11 cellular contexts compared by ENCODE assay signal in genomic region chr2:68775272-68775847, GRCh38. TPM values are rescaled to one million over a fixed set of nuclear protein-coding genes. Genes with fewer than 3 reads are reported as not detected.
DNase-seq lines count a peak whose midpoint lies in the region; ATAC-seq and TF ChIP-seq lines count a peak whose summit lies in the region.
"Had no signal": no experiment of that assay in that cellular context is flagged by ENCODE, and none has a peak within 500 bp of the region (broad histone marks: within the 10 kb centered on the region; RNA-seq: fewer than 3 reads in every experiment).

No MANE protein-coding gene starts in this region.

- intact Hi-C loops in sigmoid colon (cut with DNase I): no loop called here

- WGBS in sigmoid colon, 2 donors: 68 to 76% methylated on average over 13 of the region's 13 CpGs

- ATAC-seq in esophagus mucosa: peak; percentile 4
- ATAC-seq in HG02798 (IDR thresholded peaks at IDR 0.05; ENCODE audit: poor library complexity, unreplicated experiment): no peak
- ATAC-seq in HG03045 (IDR thresholded peaks at IDR 0.05; ENCODE audit: unreplicated experiment): no peak
- ATAC-seq in GM18502 (IDR thresholded peaks at IDR 0.05; ENCODE audit: poor library complexity, unreplicated experiment): no peak

- no peak for DNase-seq in Peyer's patch
- DNase-seq in sigmoid colon: no peak
- no peak for DNase-seq in activated effector memory CD4-positive, alpha-beta T cell treated with anti-CD3 and anti-CD28 coated beads, Interleukin-2, amount 50 U/mL, for 16 hours
- DNase-seq: DMS 273 treated with DMSO at 0.1 percent for 48 hours had no signal

- H3K9me3 ChIP-seq in Peyer's patch (no peaks in the 10 kb centered on the region), sigmoid colon (no peaks in the 10 kb centered on the region)

- no peak for TF ChIP-seq EP300 in sigmoid colon (IDR thresholded peaks at IDR 0.05)

- TF ChIP-seq POLR2A in Peyer's patch (IDR thresholded peaks at IDR 0.05): no peak
- no peak for TF ChIP-seq POLR2A in sigmoid colon (IDR thresholded peaks at IDR 0.05)

- H3K36me3 ChIP-seq in Peyer's patch: no peaks in the 10 kb centered on the region
- no peaks in the 10 kb centered on the region for H3K36me3 ChIP-seq in sigmoid colon
- H3K36me3 ChIP-seq: neural progenitor cell had no signal

- peaks cover 0 to 25% (median 16%) of the 10 kb centered on the region in 4 donors for H3K4me1 ChIP-seq in Peyer's patch
- peaks cover 0 to 22% (median 18%) of the 10 kb centered on the region in 4 donors for H3K4me1 ChIP-seq in sigmoid colon
- H3K4me1 ChIP-seq: neural progenitor cell had no signal

- H3K27ac ChIP-seq in Peyer's patch: peak overlapping the region; percentile 81 to 94 (median 90)
- peak overlapping the region; percentile 48 to 66 (median 59) for H3K27ac ChIP-seq in sigmoid colon
- H3K27ac ChIP-seq: neural progenitor cell, RWPE1 had no signal

- H3K27me3 ChIP-seq in Peyer's patch (no peaks in the 10 kb centered on the region), sigmoid colon (no peaks in the 10 kb centered on the region)
- H3K27me3 ChIP-seq: neural progenitor cell had no signal

- H3K4me3 ChIP-seq in GM08714 (ENCODE audit: low read length) (peak overlapping the region; percentile 19; the same call in 1 of the 2 replicates), Peyer's patch (peak overlapping the region; percentile 34 to 61 (median 47)), sigmoid colon (peak overlapping the region in 3 of 4 donors; percentile 15 to 26 (median 25))
- H3K4me3 ChIP-seq: neural progenitor cell had no signal

- no peak for TF ChIP-seq CTCF in Peyer's patch (IDR thresholded peaks at IDR 0.05)
- no peak for TF ChIP-seq CTCF in sigmoid colon (IDR thresholded peaks at IDR 0.05)

RNA-seq across cellular contexts. Expression of gene ARHGAP25, which starts 40.7 kb away (rescaled TPM):
- 10 to 100 TPM in 2 of 4 donors, 1 to 10 TPM in 2; 4.9 to 82.5 (median 8.7) TPM for total RNA-seq in Peyer's patch
- 3.1 TPM for total RNA-seq in esophagus mucosa
- 1 to 10 TPM; 2.6 to 6.4 (median 5.7) TPM for total RNA-seq in sigmoid colon
- 10 to 100 TPM in 1 of 3 donors, 1 to 10 TPM in 2; 2.8 to 18.1 (median 7.2) TPM for polyA plus RNA-seq in sigmoid colon
